In genomic region chr18:63102941-63103744, GRCh38 we compare ENCODE assay signal across 21 cellular contexts.
DNase-seq lines count a peak whose midpoint lies in the region; ATAC-seq, FAIRE-seq and TF ChIP-seq lines count a peak whose summit lies in the region.
"Had no signal": no experiment of that assay in that cellular context is flagged by ENCODE, and none has a peak within 500 bp of the region (broad histone marks: within the 10 kb centered on the region; RNA-seq: fewer than 3 reads in every experiment).

No MANE protein-coding gene starts in this region.

- H2BK120ac ChIP-seq in H9 (ENCODE audit: low read depth, low read length, poor library complexity, severe bottlenecking) (no peak overlapping the region), neuronal stem cell (ENCODE audit: low read depth, low read length) (no peak overlapping the region)

- no peak overlapping the region for H2BK20ac ChIP-seq in H9 (ENCODE audit: low read depth, low read length, poor library complexity, severe bottlenecking)

- TF ChIP-seq CTCF in H9 (conservative IDR thresholded peaks at IDR 0.05) (no peak), GM12878 (IDR thresholded peaks at IDR 0.05 in 2 of 3, conservative IDR thresholded peaks at IDR 0.05 in 1 of 3; ENCODE audit: control insufficient read depth in 2 of 3, extremely low read depth in 1 of 3, insufficient read depth in 1 of 3, low read depth in 3 of 3, low read length in 3 of 3) (no peak)

- DNase-seq in activated CD4-positive, alpha-beta T cell treated with anti-CD3 and anti-CD28 coated beads, Interleukin-2, amount 10 ng/mL, durations not matched to agents 7 days and 5 days: no peak
- DNase-seq in activated CD4-positive, alpha-beta T cell treated with anti-CD3 and anti-CD28 coated beads for 48 hours: no peak
- DNase-seq in H9: no peak
- DNase-seq in GM12878 (ENCODE audit: low read depth, low spot score): no peak
- no peak for DNase-seq in neuronal stem cell (ENCODE audit: low spot score)
- no peak for DNase-seq in NCI-H1694 treated with DMSO at 0.1 percent for 48 hours (lab: John Stamatoyannopoulos, UW)
- no peak for DNase-seq in iPS-NIHi11 (ENCODE audit: low spot score)
- DNase-seq: dermis blood vessel endothelial cell; DMS79 treated with DMSO at 0.1 percent for 48 hours; Karpas-422; naive thymus-derived CD8-positive, alpha-beta T cell; NCI-H1105; Peyer's patch; SK-N-SH had no signal

- no peak overlapping the region for H3T11ph ChIP-seq in H9 (ENCODE audit: low read length)

- ATAC-seq in GM12878: no peak
- ATAC-seq in GM19452 (IDR thresholded peaks at IDR 0.05; ENCODE audit: unreplicated experiment): no peak
- ATAC-seq: A549; HCT116; naive thymus-derived CD8-positive, alpha-beta T cell had no signal

- H3K79me2 ChIP-seq in H9 (ENCODE audit: insufficient read depth, low read length) (no peaks in the 10 kb centered on the region), GM12878 (ENCODE audit: control insufficient read depth, insufficient read depth, low read length) (no peaks in the 10 kb centered on the region)

- no peaks in the 10 kb centered on the region for H3K79me1 ChIP-seq in H9 (ENCODE audit: insufficient read depth, low read depth, low read length, poor library complexity, severe bottlenecking)
- H3K79me1 ChIP-seq in neuronal stem cell (ENCODE audit: low read depth, low read length): no peaks in the 10 kb centered on the region

- CTCF ChIA-PET in activated CD4-positive, alpha-beta T cell treated with anti-CD3 and anti-CD28 coated beads, Interleukin-2, amount 10 ng/mL, durations not matched to agents 7 days and 5 days (lab: Charles Lee): no interaction called here
- CTCF ChIA-PET in GM12878 (lab: Yijun Ruan, JAX): no interaction called here

- H3K27me3 ChIP-seq in H9 (ENCODE audit: insufficient read depth, low read length): no peaks in the 10 kb centered on the region
- no peaks in the 10 kb centered on the region for H3K27me3 ChIP-seq in GM12878 (replicated peaks in 1 of 2; ENCODE audit: control insufficient read depth in 2 of 2, insufficient read depth in 2 of 2, low read length in 1 of 2)
- peaks cover 0 to 13% (median 1%) of the 10 kb centered on the region in 3 experiments for H3K27me3 ChIP-seq in neuronal stem cell (ENCODE audit: control insufficient read depth in 3 of 3, insufficient read depth in 3 of 3, low read depth in 1 of 3, low read length in 3 of 3)
- H3K27me3 ChIP-seq: esophagus muscularis mucosa, Peyer's patch had no signal

- no peak for TF ChIP-seq EP300 in GM12878 (IDR thresholded peaks at IDR 0.05; ENCODE audit: borderline replicate concordance in 1 of 2, control insufficient read depth in 1 of 2, low read depth in 2 of 2, low read length in 2 of 2)

- H3K27ac ChIP-seq in H9 (ENCODE audit: insufficient read length, low read depth, low read length) (no peak overlapping the region), GM12878 (ENCODE audit: control insufficient read depth, insufficient read depth) (no peak overlapping the region), neuronal stem cell (replicated peaks; ENCODE audit: low read length) (no peak overlapping the region)
- H3K27ac ChIP-seq: A549, esophagus muscularis mucosa, Peyer's patch had no signal

- peak overlapping the region; percentile 3 for H4K5ac ChIP-seq in H9 (ENCODE audit: insufficient read length, low read depth, low read length)

- peaks cover 9% of the 10 kb centered on the region for H3K36me3 Mint-ChIP-seq in activated CD4-positive, alpha-beta T cell treated with anti-CD3 and anti-CD28 coated beads, Interleukin-2, amount 10 ng/mL, durations not matched to agents 7 days and 5 days (ENCODE audit: low read depth)
- H3K36me3 Mint-ChIP-seq in H9 (ENCODE audit: insufficient read depth in 1 of 3, low read depth in 3 of 3): peaks cover 0 to 4% (median 3%) of the 10 kb centered on the region in 3 experiments; a peak in 5 of 7 replicates
- H3K36me3 Mint-ChIP-seq: CD14-positive monocyte; naive thymus-derived CD8-positive, alpha-beta T cell had no signal

- H4K91ac ChIP-seq in H9 (ENCODE audit: insufficient read length, low read depth, low read length) (no peak overlapping the region), neuronal stem cell (ENCODE audit: low read depth, low read length, poor library complexity) (no peak overlapping the region)

- no peaks in the 10 kb centered on the region for H3K23me2 ChIP-seq in H9 (ENCODE audit: insufficient read length, low read depth, low read length, poor library complexity, severe bottlenecking)

- H3K4me2 ChIP-seq in H9 (ENCODE audit: insufficient read depth, insufficient read length, low read length) (no peak overlapping the region), GM12878 (ENCODE audit: control insufficient read depth, insufficient read depth) (no peak overlapping the region), neuronal stem cell (ENCODE audit: insufficient read depth, low read length, poor library complexity, severe bottlenecking) (no peak overlapping the region)
- H3K4me2 ChIP-seq: A549, SK-N-SH had no signal

- H2BK5ac ChIP-seq in H9 (ENCODE audit: insufficient read length, low read length) (no peak overlapping the region), neuronal stem cell (ENCODE audit: low read length) (no peak overlapping the region)

- RAD21 ChIA-PET in GM12878 (lab: Charles Lee; ENCODE audit: unreplicated experiment): no interaction called here

- H3K4me1 Mint-ChIP-seq in activated CD4-positive, alpha-beta T cell treated with anti-CD3 and anti-CD28 coated beads, Interleukin-2, amount 10 ng/mL, durations not matched to agents 7 days and 5 days: peaks cover 75% of the 10 kb centered on the region
- peaks cover 4 to 21% of the 10 kb centered on the region in 2 experiments for H3K4me1 Mint-ChIP-seq in H9

- TF ChIP-seq RAD21 in GM12878 (IDR thresholded peaks at IDR 0.05; ENCODE audit: insufficient read depth, low read depth, low read length): no peak

- H3K9me3 ChIP-seq in H9 (ENCODE audit: control insufficient read depth, low read depth, low read length) (no peaks in the 10 kb centered on the region), GM12878 (replicated peaks; ENCODE audit: control insufficient read depth, insufficient read depth, low read length) (peaks cover 2% of the 10 kb centered on the region; the same call in 1 of the 3 replicates), neuronal stem cell (replicated peaks in 1 of 2; ENCODE audit: control insufficient read depth in 2 of 2, insufficient read depth in 1 of 2, low read depth in 1 of 2, low read length in 2 of 2) (no peaks in the 10 kb centered on the region)
- H3K9me3 ChIP-seq: A549, esophagus muscularis mucosa, Peyer's patch, SK-N-SH had no signal

- no peak overlapping the region for H3K23ac ChIP-seq in H9 (ENCODE audit: insufficient read length, low read depth, low read length)
- H3K23ac ChIP-seq in neuronal stem cell (ENCODE audit: low read depth, low read length, poor library complexity): peak overlapping the region; percentile 67

- H3K18ac ChIP-seq in H9 (ENCODE audit: insufficient read length, low read depth, low read length) (peak overlapping the region; percentile 6), neuronal stem cell (ENCODE audit: low read length) (no peak overlapping the region)

- H2AFZ ChIP-seq in H9 (ENCODE audit: low read length) (no peak overlapping the region), GM12878 (ENCODE audit: control insufficient read depth, low read depth, low read length) (no peak overlapping the region), neuronal stem cell (ENCODE audit: low read length) (no peak overlapping the region)

- H2BK15ac ChIP-seq in H9 (ENCODE audit: low read depth, low read length) (no peak overlapping the region), neuronal stem cell (ENCODE audit: low read length) (no peak overlapping the region)

- H4K8ac ChIP-seq in H9 (replicated peaks; ENCODE audit: insufficient read length, low read depth, low read length): peak overlapping the region; percentile 44
- H4K8ac ChIP-seq in neuronal stem cell (ENCODE audit: low read depth, low read length): no peak overlapping the region

- peaks cover 16% of the 10 kb centered on the region for H3K9me3 Mint-ChIP-seq in activated CD4-positive, alpha-beta T cell treated with anti-CD3 and anti-CD28 coated beads, Interleukin-2, amount 10 ng/mL, durations not matched to agents 7 days and 5 days
- peaks cover 3% of the 10 kb centered on the region in 2 experiments; a peak in 3 of 5 replicates for H3K9me3 Mint-ChIP-seq in H9

- no TSS peak for BruUV-seq in GM12878 (replicated peaks; lab: Mats Ljungman, UMichigan)

- in situ Hi-C loops in GM12878 (cut with MboI): no loop called here

- peak overlapping the region; percentile 12 for H3K4me3 Mint-ChIP-seq in activated CD4-positive, alpha-beta T cell treated with anti-CD3 and anti-CD28 coated beads, Interleukin-2, amount 10 ng/mL, durations not matched to agents 7 days and 5 days
- H3K4me3 Mint-ChIP-seq in H9: peak overlapping the region in 1 of 2 experiments; percentile 2; a peak in 2 of 5 replicates
- H3K4me3 Mint-ChIP-seq: CD14-positive monocyte; naive thymus-derived CD8-positive, alpha-beta T cell; type B pancreatic cell had no signal

- H3K27ac Mint-ChIP-seq in activated CD4-positive, alpha-beta T cell treated with anti-CD3 and anti-CD28 coated beads, Interleukin-2, amount 10 ng/mL, durations not matched to agents 7 days and 5 days: peak overlapping the region; percentile 66
- peak overlapping the region in 1 of 3 experiments; percentile 6; a peak in 1 of 7 replicates for H3K27ac Mint-ChIP-seq in H9
- H3K27ac Mint-ChIP-seq: type B pancreatic cell had no signal

- H4K20me1 ChIP-seq in H9 (ENCODE audit: control insufficient read depth, insufficient read depth, insufficient read length) (peaks cover 2% of the 10 kb centered on the region), GM12878 (ENCODE audit: control insufficient read depth, insufficient read depth) (no peaks in the 10 kb centered on the region)

- H3K56ac ChIP-seq in H9 (ENCODE audit: insufficient read length, low read depth, low read length): no peak overlapping the region

- H3K36me3 ChIP-seq in GM12878 (ENCODE audit: control insufficient read depth in 2 of 2, insufficient read depth in 2 of 2, low read length in 1 of 2) (no peaks in the 10 kb centered on the region), neuronal stem cell (replicated peaks in 1 of 2; ENCODE audit: control insufficient read depth in 2 of 2, insufficient read depth in 2 of 2, low read length in 2 of 2) (no peaks in the 10 kb centered on the region)
- H3K36me3 ChIP-seq: esophagus muscularis mucosa, Peyer's patch had no signal

- intact Hi-C loops in GM12878 (cut with micrococcal nuclease; ENCODE audit: unreplicated experiment): no loop called here

- H2BK12ac ChIP-seq in H9 (ENCODE audit: insufficient read length, low read depth, low read length) (no peak overlapping the region), neuronal stem cell (ENCODE audit: low read length) (peak overlapping the region; percentile 24)

- no peak overlapping the region for H3K4ac ChIP-seq in H9 (ENCODE audit: low read depth, low read length)
- no peak overlapping the region for H3K4ac ChIP-seq in neuronal stem cell (ENCODE audit: low read length)

- H2AK5ac ChIP-seq in H9 (ENCODE audit: insufficient read length, low read length) (no peak overlapping the region), neuronal stem cell (ENCODE audit: low read depth, low read length) (no peak overlapping the region)

- H3K4me1 ChIP-seq in H9 (ENCODE audit: insufficient read depth, low read length): no peaks in the 10 kb centered on the region; the same call in 1 of the 2 replicates
- peaks cover 53% of the 10 kb centered on the region for H3K4me1 ChIP-seq in GM12878 (ENCODE audit: control insufficient read depth, insufficient read depth, low read length)
- H3K4me1 ChIP-seq in neuronal stem cell (ENCODE audit: control insufficient read depth in 2 of 2, insufficient read depth in 1 of 2, low read depth in 1 of 2, low read length in 2 of 2): peaks cover 0 to 14% of the 10 kb centered on the region in 2 donors
- H3K4me1 ChIP-seq: A549 had no signal

- no peak for FAIRE-seq in GM12878 (lab: Jason Lieb, UNC)
- FAIRE-seq: A549 had no signal

- no peaks in the 10 kb centered on the region for H3K27me3 Mint-ChIP-seq in activated CD4-positive, alpha-beta T cell treated with anti-CD3 and anti-CD28 coated beads, Interleukin-2, amount 10 ng/mL, durations not matched to agents 7 days and 5 days
- no peaks in the 10 kb centered on the region for H3K27me3 Mint-ChIP-seq in H9 (ENCODE audit: low read depth)
- H3K27me3 Mint-ChIP-seq: type B pancreatic cell had no signal

- H3K14ac ChIP-seq in H9 (ENCODE audit: insufficient read depth, low read length): no peak overlapping the region
- H3K14ac ChIP-seq in neuronal stem cell (ENCODE audit: low read length): peak overlapping the region; percentile 86

- SMC1A ChIA-PET in GM12878 (lab: Charles Lee; ENCODE audit: uncharacterized antibody, unreplicated experiment): interaction anchor here (1.1 to 1.6 kb wide), 2 partner anchors 9 to 19 kb away, joined by 4 to 5 read pairs; no protein-coding TSS in a partner anchor

- POLR2A ChIA-PET in activated CD4-positive, alpha-beta T cell treated with anti-CD3 and anti-CD28 coated beads, Interleukin-2, amount 10 ng/mL, durations not matched to agents 7 days and 5 days (lab: Charles Lee): no interaction called here
- POLR2A ChIA-PET in GM12878 (lab: Charles Lee): interaction anchor here (0.5 kb wide), 1 partner anchor 54 kb away, joined by 4 read pairs; no protein-coding TSS in a partner anchor

- TF ChIP-seq POLR2A in GM12878 (IDR thresholded peaks at IDR 0.05; ENCODE audit: low read depth, low read length): no peak

- no peak overlapping the region for H3K9ac ChIP-seq in H9 (ENCODE audit: extremely low read depth, insufficient read length, low read length)
- H3K9ac ChIP-seq in GM12878 (ENCODE audit: control insufficient read depth, insufficient read depth, low read length): no peak overlapping the region
- peak overlapping the region; percentile 60 for H3K9ac ChIP-seq in neuronal stem cell (ENCODE audit: low read depth, low read length, poor library complexity)
- H3K9ac ChIP-seq: SK-N-SH had no signal

- no CpG with 5 or more reads among the region's 7 CpGs for WGBS in H9 (ENCODE audit: extremely low coverage, insufficient read length, low lambda C conversion rate)
- 70% methylated on average over 7 of the region's 7 CpGs for WGBS in GM12878 (ENCODE audit: insufficient coverage, insufficient replicate concordance, low lambda C conversion rate, missing lambda C conversion rate)
- 100% methylated on average over 1 of the region's 7 CpGs; no CpG with 5 or more reads in 1 of the 2 donors for WGBS in neuronal stem cell (ENCODE audit: extremely low coverage in 2 of 2, insufficient read length in 2 of 2, insufficient replicate concordance in 1 of 2), 2 donors

- no peak overlapping the region for H3K4me3 ChIP-seq in GM12878
- peak overlapping the region in 1 of 2 donors; percentile 70 for H3K4me3 ChIP-seq in neuronal stem cell (ENCODE audit: low read length in 2 of 2)
- H3K4me3 ChIP-seq: A549, esophagus muscularis mucosa, lung, Peyer's patch had no signal
